In the genomic region with DNA sequence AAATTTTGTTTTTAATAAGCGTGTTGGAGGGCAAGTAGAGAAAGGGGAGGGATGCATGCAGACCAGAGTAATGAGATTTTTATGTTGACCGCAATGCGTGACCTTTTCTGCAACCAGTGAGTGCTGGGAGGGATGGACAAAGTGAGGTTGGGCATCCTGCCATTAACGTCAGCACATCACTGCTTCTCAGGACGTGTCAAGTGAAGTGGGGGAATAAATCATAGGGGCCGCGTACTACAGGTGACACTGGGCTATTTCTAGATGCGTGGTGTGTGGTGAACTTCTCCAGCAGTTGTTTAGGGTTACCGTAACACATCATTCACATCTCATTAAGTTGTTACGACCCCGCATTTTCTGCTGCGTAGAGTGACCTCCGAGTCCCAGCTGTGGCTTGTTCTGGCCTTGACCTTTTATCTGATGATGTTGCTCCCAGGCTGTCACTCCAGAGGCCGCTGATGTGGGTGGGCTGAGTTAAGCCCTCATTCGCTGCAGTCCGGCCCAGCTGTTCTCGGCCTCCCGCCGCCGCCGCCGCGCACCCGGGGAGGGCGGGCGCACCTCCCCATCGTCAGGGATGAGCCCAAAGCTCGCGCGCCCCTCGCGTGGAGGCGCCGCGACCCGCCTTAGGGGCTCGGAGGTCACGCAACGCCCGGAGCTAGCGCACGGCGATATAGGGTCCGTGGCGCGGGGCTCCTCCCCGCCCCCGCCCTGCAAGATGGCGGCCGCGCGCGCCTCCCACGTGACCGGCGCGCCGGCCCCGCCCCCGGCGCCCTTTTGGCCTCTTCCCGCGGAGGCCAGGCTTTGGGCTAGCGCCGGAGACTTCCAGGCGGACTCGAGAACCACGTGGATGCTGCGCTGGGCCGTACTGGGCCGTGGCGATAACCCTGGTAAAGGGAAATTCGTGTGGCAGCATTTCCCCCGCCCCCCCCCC, we compare ENCODE assay signal across 1 cellular context.
TF ChIP-seq lines count a peak whose summit lies in the region.

No MANE protein-coding gene starts in this region.

TF ChIP-seq in HepG2, 621 proteins besides CTCF, POLR2A, EP300 and RAD21 (continued from another document and continues in another):
- TF ChIP-seq RBM39 (IDR thresholded peaks at IDR 0.05; ENCODE audit: low read depth, low read length, poor library complexity, severe bottlenecking) (no peak), HNRNPLL (IDR thresholded peaks at IDR 0.05; ENCODE audit: low read depth, low read length, poor library complexity, severe bottlenecking) (peak; percentile 94), MIER2 (CRISPR knock-in tag; IDR thresholded peaks at IDR 0.05) (no peak), ZNF430 (CRISPR knock-in tag; IDR thresholded peaks at IDR 0.05) (no peak), ZNF761 (CRISPR knock-in tag; conservative IDR thresholded peaks at IDR 0.05) (no peak), TOE1 (CRISPR knock-in tag; IDR thresholded peaks at IDR 0.05) (no peak), RARG (CRISPR knock-in tag; IDR thresholded peaks at IDR 0.05; ENCODE audit: low read depth) (no peak), TBX3 (IDR thresholded peaks at IDR 0.05; ENCODE audit: borderline replicate concordance) (0 out of 2 replicates have a peak, but pooled peaks have one; percentile 6), RFX1 (IDR thresholded peaks at IDR 0.05) (no peak), ZNF329 (CRISPR knock-in tag; IDR thresholded peaks at IDR 0.05; ENCODE audit: low read depth) (peak; percentile 55; the same call in 1 of the 2 replicates), ZNF780A (CRISPR knock-in tag; IDR thresholded peaks at IDR 0.05) (0 out of 2 replicates have a peak, but pooled peaks have one; percentile 38), ZNF816 (CRISPR knock-in tag; IDR thresholded peaks at IDR 0.05; ENCODE audit: borderline replicate concordance) (no peak; the same call in 1 of the 2 replicates), ZNF883 (CRISPR knock-in tag; IDR thresholded peaks at IDR 0.05; ENCODE audit: not compliant biosample characterization) (peak; percentile 26), SMAD9 (CRISPR knock-in tag; IDR thresholded peaks at IDR 0.05) (no peak), U2AF1 (optimal IDR thresholded peaks at IDR 0.05; ENCODE audit: low read depth, low read length) (no peak), ZFYVE20 (CRISPR knock-in tag; IDR thresholded peaks at IDR 0.05; ENCODE audit: borderline replicate concordance, low read depth) (peak; percentile 69; the same call in 1 of the 2 replicates), ZNF567 (CRISPR knock-in tag; IDR thresholded peaks at IDR 0.05; ENCODE audit: borderline replicate concordance) (no peak), ZNF501 (CRISPR knock-in tag; IDR thresholded peaks at IDR 0.05) (0 out of 2 replicates have a peak, but pooled peaks have one; percentile 31), ZNF451 (CRISPR knock-in tag; IDR thresholded peaks at IDR 0.05) (no peak), ZNF562 (CRISPR knock-in tag; IDR thresholded peaks at IDR 0.05; ENCODE audit: borderline replicate concordance) (no peak), BORCS8-MEF2B (CRISPR knock-in tag; IDR thresholded peaks at IDR 0.05) (peak; percentile 54; the same call in 1 of the 2 replicates), RFXAP (CRISPR knock-in tag; IDR thresholded peaks at IDR 0.05; ENCODE audit: borderline replicate concordance) (no peak; the same call in 1 of the 2 replicates), ZNF460 (CRISPR knock-in tag; IDR thresholded peaks at IDR 0.05; ENCODE audit: borderline replicate concordance) (no peak), ZNF17 (CRISPR knock-in tag; IDR thresholded peaks at IDR 0.05) (no peak), ZFP37 (CRISPR knock-in tag; IDR thresholded peaks at IDR 0.05; ENCODE audit: borderline replicate concordance) (no peak)
- TF ChIP-seq, protein P1, sequence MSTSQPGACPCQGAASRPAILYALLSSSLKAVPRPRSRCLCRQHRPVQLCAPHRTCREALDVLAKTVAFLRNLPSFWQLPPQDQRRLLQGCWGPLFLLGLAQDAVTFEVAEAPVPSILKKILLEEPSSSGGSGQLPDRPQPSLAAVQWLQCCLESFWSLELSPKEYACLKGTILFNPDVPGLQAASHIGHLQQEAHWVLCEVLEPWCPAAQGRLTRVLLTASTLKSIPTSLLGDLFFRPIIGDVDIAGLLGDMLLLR (CRISPR knock-in tag; IDR thresholded peaks at IDR 0.05) = peak; percentile 82; the same call in 1 of the 2 replicates
- TF ChIP-seq, protein P2, sequence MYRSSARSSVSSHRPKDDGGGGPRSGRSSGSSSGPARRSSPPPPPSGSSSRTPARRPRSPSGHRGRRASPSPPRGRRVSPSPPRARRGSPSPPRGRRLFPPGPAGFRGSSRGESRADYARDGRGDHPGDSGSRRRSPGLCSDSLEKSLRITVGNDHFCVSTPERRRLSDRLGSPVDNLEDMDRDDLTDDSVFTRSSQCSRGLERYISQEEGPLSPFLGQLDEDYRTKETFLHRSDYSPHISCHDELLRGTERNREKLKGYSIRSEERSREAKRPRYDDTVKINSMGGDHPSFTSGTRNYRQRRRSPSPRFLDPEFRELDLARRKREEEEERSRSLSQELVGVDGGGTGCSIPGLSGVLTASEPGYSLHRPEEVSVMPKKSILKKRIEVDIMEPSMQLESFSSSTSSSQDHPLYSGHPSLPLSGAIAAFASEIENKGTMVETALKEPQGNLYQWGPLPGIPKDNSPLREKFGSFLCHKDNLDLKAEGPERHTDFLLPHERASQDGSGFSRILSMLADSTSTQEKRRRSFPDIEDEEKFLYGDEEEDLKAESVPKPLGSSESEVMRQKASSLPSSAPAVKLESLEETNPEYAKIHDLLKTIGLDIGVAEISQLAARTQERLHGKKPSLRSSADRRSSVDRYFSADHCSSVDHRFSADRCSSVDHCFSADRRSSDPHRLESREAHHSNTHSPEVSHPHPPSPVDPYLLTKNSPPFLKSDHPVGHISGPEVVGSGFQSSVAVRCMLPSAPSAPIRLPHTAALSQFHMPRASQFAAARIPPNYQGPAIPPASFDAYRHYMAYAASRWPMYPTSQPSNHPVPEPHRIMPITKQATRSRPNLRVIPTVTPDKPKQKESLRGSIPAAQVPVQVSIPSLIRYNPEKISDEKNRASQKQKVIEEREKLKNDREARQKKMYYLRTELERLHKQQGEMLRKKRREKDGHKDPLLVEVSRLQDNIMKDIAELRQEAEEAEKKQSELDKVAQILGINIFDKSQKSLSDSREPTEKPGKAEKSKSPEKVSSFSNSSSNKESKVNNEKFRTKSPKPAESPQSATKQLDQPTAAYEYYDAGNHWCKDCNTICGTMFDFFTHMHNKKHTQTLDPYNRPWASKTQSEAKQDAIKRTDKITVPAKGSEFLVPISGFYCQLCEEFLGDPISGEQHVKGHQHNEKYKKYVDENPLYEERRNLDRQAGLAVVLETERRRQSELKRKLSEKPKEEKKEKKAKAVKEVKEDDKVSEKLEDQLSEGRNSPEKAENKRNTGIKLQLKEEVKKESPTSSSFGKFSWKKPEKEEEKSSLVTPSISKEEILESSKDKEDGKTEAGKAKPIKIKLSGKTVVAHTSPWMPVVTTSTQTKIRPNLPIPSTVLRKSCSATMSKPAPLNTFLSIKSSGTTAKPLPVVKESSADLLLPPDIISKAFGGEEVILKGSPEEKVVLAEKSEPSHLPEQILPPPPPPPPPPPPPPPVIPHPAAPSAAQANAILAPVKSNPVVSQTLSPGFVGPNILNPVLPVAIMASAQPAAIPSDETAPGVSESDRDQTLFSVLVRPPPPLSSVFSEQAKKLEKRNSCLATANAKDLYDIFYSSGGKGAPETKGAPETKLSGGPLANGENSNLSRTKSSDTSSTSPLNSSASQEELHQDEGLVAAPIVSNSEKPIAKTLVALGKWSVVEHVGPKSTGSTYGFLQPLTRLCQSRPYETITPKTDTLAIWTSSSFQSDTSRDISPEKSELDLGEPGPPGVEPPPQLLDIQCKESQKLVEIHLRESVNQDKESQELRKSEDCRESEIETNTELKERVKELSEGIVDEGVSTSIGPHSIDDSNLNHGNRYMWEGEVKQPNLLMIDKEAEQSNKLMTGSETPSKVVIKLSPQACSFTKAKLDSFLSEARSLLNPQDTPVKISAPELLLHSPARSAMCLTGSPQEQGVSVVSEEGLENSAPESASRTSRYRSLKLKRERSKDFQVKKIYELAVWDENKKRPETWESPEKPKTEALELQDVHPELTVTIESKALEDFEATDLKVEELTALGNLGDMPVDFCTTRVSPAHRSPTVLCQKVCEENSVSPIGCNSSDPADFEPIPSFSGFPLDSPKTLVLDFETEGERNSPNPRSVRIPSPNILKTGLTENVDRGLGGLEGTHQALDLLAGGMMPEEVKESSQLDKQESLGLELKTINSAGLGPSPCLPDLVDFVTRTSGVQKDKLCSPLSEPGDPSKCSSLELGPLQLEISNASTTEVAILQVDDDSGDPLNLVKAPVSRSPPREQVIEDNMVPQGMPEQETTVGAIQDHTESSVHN (CRISPR knock-in tag; IDR thresholded peaks at IDR 0.05) = peak; percentile 95
- TF ChIP-seq, protein P3, sequence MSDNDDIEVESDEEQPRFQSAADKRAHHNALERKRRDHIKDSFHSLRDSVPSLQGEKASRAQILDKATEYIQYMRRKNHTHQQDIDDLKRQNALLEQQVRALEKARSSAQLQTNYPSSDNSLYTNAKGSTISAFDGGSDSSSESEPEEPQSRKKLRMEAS (IDR thresholded peaks at IDR 0.05) = peak; percentile 96
- TF ChIP-seq, protein P4, sequence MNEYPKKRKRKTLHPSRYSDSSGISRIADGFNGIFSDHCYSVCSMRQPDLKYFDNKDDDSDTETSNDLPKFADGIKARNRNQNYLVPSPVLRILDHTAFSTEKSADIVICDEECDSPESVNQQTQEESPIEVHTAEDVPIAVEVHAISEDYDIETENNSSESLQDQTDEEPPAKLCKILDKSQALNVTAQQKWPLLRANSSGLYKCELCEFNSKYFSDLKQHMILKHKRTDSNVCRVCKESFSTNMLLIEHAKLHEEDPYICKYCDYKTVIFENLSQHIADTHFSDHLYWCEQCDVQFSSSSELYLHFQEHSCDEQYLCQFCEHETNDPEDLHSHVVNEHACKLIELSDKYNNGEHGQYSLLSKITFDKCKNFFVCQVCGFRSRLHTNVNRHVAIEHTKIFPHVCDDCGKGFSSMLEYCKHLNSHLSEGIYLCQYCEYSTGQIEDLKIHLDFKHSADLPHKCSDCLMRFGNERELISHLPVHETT (CRISPR knock-in tag; conservative IDR thresholded peaks at IDR 0.05) = peak; percentile 68
- TF ChIP-seq, protein P5, sequence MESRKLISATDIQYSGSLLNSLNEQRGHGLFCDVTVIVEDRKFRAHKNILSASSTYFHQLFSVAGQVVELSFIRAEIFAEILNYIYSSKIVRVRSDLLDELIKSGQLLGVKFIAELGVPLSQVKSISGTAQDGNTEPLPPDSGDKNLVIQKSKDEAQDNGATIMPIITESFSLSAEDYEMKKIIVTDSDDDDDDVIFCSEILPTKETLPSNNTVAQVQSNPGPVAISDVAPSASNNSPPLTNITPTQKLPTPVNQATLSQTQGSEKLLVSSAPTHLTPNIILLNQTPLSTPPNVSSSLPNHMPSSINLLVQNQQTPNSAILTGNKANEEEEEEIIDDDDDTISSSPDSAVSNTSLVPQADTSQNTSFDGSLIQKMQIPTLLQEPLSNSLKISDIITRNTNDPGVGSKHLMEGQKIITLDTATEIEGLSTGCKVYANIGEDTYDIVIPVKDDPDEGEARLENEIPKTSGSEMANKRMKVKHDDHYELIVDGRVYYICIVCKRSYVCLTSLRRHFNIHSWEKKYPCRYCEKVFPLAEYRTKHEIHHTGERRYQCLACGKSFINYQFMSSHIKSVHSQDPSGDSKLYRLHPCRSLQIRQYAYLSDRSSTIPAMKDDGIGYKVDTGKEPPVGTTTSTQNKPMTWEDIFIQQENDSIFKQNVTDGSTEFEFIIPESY (CRISPR knock-in tag; IDR thresholded peaks at IDR 0.05) = peak; percentile 40
- TF ChIP-seq, protein P6, sequence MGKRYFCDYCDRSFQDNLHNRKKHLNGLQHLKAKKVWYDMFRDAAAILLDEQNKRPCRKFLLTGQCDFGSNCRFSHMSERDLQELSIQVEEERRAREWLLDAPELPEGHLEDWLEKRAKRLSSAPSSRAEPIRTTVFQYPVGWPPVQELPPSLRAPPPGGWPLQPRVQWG (CRISPR knock-in tag; IDR thresholded peaks at IDR 0.05; ENCODE audit: borderline replicate concordance, low read depth) = 0 out of 2 replicates have a peak, but pooled peaks have one; percentile 38
- TF ChIP-seq, protein P7, sequence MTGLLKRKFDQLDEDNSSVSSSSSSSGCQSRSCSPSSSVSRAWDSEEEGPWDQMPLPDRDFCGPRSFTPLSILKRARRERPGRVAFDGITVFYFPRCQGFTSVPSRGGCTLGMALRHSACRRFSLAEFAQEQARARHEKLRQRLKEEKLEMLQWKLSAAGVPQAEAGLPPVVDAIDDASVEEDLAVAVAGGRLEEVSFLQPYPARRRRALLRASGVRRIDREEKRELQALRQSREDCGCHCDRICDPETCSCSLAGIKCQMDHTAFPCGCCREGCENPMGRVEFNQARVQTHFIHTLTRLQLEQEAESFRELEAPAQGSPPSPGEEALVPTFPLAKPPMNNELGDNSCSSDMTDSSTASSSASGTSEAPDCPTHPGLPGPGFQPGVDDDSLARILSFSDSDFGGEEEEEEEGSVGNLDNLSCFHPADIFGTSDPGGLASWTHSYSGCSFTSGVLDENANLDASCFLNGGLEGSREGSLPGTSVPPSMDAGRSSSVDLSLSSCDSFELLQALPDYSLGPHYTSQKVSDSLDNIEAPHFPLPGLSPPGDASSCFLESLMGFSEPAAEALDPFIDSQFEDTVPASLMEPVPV (CRISPR knock-in tag; IDR thresholded peaks at IDR 0.05) = no peak
- TF ChIP-seq, protein P8, sequence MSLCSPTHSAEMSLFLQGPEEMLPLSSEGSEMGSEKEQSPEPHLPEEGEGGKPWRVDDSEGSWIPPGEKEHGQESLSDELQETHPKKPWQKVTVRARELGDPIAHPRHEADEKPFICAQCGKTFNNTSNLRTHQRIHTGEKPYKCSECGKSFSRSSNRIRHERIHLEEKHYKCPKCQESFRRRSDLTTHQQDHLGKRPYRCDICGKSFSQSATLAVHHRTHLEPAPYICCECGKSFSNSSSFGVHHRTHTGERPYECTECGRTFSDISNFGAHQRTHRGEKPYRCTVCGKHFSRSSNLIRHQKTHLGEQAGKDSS (CRISPR knock-in tag; IDR thresholded peaks at IDR 0.05; ENCODE audit: borderline replicate concordance, low read depth) = no peak
- TF ChIP-seq, protein P9, sequence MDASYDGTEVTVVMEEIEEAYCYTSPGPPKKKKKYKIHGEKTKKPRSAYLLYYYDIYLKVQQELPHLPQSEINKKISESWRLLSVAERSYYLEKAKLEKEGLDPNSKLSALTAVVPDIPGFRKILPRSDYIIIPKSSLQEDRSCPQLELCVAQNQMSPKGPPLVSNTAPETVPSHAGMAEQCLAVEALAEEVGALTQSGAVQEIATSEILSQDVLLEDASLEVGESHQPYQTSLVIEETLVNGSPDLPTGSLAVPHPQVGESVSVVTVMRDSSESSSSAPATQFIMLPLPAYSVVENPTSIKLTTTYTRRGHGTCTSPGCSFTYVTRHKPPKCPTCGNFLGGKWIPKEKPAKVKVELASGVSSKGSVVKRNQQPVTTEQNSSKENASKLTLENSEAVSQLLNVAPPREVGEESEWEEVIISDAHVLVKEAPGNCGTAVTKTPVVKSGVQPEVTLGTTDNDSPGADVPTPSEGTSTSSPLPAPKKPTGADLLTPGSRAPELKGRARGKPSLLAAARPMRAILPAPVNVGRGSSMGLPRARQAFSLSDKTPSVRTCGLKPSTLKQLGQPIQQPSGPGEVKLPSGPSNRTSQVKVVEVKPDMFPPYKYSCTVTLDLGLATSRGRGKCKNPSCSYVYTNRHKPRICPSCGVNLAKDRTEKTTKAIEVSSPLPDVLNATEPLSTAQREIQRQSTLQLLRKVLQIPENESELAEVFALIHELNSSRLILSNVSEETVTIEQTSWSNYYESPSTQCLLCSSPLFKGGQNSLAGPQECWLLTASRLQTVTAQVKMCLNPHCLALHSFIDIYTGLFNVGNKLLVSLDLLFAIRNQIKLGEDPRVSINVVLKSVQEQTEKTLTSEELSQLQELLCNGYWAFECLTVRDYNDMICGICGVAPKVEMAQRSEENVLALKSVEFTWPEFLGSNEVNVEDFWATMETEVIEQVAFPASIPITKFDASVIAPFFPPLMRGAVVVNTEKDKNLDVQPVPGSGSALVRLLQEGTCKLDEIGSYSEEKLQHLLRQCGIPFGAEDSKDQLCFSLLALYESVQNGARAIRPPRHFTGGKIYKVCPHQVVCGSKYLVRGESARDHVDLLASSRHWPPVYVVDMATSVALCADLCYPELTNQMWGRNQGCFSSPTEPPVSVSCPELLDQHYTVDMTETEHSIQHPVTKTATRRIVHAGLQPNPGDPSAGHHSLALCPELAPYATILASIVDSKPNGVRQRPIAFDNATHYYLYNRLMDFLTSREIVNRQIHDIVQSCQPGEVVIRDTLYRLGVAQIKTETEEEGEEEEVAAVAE (CRISPR knock-in tag; IDR thresholded peaks at IDR 0.05; ENCODE audit: borderline replicate concordance) = no peak
